8 cellular contexts compared by ENCODE assay signal in the genomic region with DNA sequence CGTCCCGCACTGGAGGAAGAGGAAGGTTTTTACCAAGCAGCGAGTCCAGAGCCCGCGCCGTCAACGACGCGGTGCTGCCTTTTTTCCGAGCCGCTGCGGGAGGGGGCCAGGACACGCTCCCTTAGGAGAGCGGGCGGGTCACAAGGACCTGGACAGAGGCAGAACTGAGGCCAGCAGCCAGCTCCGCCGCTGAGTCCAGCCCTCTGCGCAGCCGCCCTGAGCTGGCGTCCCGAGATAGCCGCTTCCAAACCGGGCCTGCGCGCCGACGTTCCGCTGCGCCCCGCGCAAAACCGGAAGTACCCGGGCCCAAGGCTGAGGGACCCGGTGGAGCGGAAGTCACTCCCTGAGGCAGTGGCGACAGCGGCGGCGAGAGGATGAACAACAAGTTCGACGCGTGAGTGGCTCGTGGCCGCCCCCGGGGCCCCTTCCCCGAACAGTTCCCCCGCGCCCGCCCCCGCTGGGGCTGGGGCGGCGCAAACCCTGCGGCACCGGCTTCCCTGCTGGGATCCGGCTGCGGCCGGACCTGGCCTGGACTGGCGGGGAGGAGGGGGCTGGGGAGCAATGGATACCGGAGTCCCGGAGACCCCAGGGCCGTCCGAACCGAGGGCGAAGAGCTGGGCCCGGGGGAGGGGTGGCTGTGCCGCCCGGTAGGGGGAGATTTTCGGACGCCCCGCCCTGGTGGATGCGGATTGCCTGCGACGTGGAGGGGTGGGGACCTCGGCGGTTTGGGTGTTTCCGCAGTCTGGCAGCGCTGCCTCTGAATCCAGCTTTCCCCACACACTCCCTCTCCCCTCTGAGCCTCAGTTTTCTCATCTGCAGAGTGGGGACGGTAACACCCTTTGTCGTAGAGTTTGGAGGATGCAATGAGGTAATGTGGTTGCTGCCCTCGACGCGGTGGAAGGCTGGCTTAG. TPM values are rescaled to one million over a fixed set of nuclear protein-coding genes. Genes with fewer than 3 reads are reported as not detected.
DNase-seq lines count a peak whose midpoint lies in the region; ATAC-seq and TF ChIP-seq lines count a peak whose summit lies in the region.

A gene with protein sequence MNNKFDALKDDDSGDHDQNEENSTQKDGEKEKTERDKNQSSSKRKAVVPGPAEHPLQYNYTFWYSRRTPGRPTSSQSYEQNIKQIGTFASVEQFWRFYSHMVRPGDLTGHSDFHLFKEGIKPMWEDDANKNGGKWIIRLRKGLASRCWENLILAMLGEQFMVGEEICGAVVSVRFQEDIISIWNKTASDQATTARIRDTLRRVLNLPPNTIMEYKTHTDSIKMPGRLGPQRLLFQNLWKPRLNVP (plus strand): TSS at position 339 of the 911 bp plus-strand sequence. CDS start 36 bp downstream, at position 375.
A gene (minus strand): TSS at position 207 of the 911 bp plus-strand sequence. CDS start 675 bp downstream, outside the sequence.

- TF ChIP-seq POLR2A in heart left ventricle (IDR thresholded peaks at IDR 0.05) (peak in 1 of 2 donors; percentile 82), upper lobe of left lung (IDR thresholded peaks at IDR 0.05) (peak in 3 of 4 donors; percentile 55 to 87 (median 73))

- no peaks in the 10 kb centered on the region; the same call in 1 of the 2 replicates for H4K20me1 ChIP-seq in SU-DHL-6 (ENCODE audit: low read depth, low read length)

- ATAC-seq in HG02763 (IDR thresholded peaks at IDR 0.05; ENCODE audit: unreplicated experiment) (peak; percentile 93), heart left ventricle (peak; percentile 96 to 98 (median 98)), upper lobe of left lung (ENCODE audit: low FRiP score in 2 of 2) (peak; percentile 97 to 98)

- peak within 1 kb of the TSS; percentile 83 for H2AFZ ChIP-seq in SU-DHL-6 (ENCODE audit: low read depth, low read length, severe bottlenecking)

- peak within 1 kb of the TSS; percentile 80 for H3K4me2 ChIP-seq in SU-DHL-6 (ENCODE audit: low read depth, low read length, poor library complexity, severe bottlenecking)

- DNase-seq in NCI-H1417 (lab: John Stamatoyannopoulos, UW) (peak; percentile 84 to 95 (median 92)), adipocyte (ENCODE audit: low read depth) (peak; percentile 97), heart left ventricle (peak; percentile 94 to 98 (median 96)), posterior cingulate gyrus (peak; percentile 91 to 99 (median 94)), upper lobe of left lung (peak; percentile 95 to 98)

- intact Hi-C loops in heart left ventricle (cut with DNase I) (loop anchor here in 1 of 10 donors (10.0 kb wide), 1 partner anchor 804 kb away; a partner anchor contains a TSS), posterior cingulate gyrus (cut with DNase I) (loop anchor here (5.0 kb wide), 1 partner anchor 147 kb away; a partner anchor contains a TSS)

- peaks cover 14% of the 10 kb centered on the region for H3K4me1 ChIP-seq in adipocyte (ENCODE audit: control insufficient read depth, insufficient read depth, low read length)
- H3K4me1 ChIP-seq in heart left ventricle: peaks cover 0 to 63% (median 20%) of the 10 kb centered on the region in 12 donors
- H3K4me1 ChIP-seq in upper lobe of left lung: peaks cover 28 to 56% (median 44%) of the 10 kb centered on the region in 4 donors

- TF ChIP-seq CTCF in GM12875 (IDR thresholded peaks at IDR 0.05; ENCODE audit: borderline replicate concordance, insufficient read depth, low read depth, low read length) (peak; percentile 23; the same call in 1 of the 2 replicates), SU-DHL-6 (IDR thresholded peaks at IDR 0.05; ENCODE audit: insufficient read depth, low read length, poor library complexity, severe bottlenecking) (no peak), heart left ventricle (IDR thresholded peaks at IDR 0.05) (peak in 11 of 12 donors; percentile 20 to 47 (median 33)), upper lobe of left lung (IDR thresholded peaks at IDR 0.05) (peak; percentile 22 to 74 (median 60))

- peaks cover 79% of the 10 kb centered on the region for H3K79me2 ChIP-seq in SU-DHL-6 (ENCODE audit: insufficient read depth, low read length)

- H3K9ac ChIP-seq in SU-DHL-6 (ENCODE audit: low read length) (peak within 1 kb of the TSS; percentile 93), adipocyte (ENCODE audit: low read length) (peak within 1 kb of the TSS; percentile 98)

- H3K27me3 ChIP-seq in SU-DHL-6 (ENCODE audit: low read length) (no peaks in the 10 kb centered on the region), adipocyte (replicated peaks; ENCODE audit: control insufficient read depth, insufficient read depth, low read length) (no peaks in the 10 kb centered on the region), heart left ventricle (no peaks in the 10 kb centered on the region), upper lobe of left lung (no peaks in the 10 kb centered on the region)

- TF ChIP-seq EP300 in upper lobe of left lung (IDR thresholded peaks at IDR 0.05): peak in 1 of 4 donors; percentile 49

- H3K9me2 ChIP-seq in SU-DHL-6 (replicated peaks; ENCODE audit: insufficient read depth, low read length): no peaks in the 10 kb centered on the region

- H3K36me3 ChIP-seq in SU-DHL-6 (ENCODE audit: low read length) (no peaks in the 10 kb centered on the region), adipocyte (ENCODE audit: control insufficient read depth, insufficient read depth, low read length, severe bottlenecking) (peaks cover 9% of the 10 kb centered on the region), heart left ventricle (peaks cover 0 to 17% (median 10%) of the 10 kb centered on the region in 9 donors), upper lobe of left lung (peaks cover 0 to 19% (median 3%) of the 10 kb centered on the region in 4 donors)

- H3F3A ChIP-seq in SU-DHL-6 (ENCODE audit: insufficient read depth): no peaks in the 10 kb centered on the region

- WGBS in heart left ventricle, 4 donors: 1% methylated on average over 24 to 82 of the region's 82 CpGs
- 0% methylated on average over 10 to 48 of the region's 82 CpGs for WGBS in upper lobe of left lung, 2 donors

- H3K27ac ChIP-seq in SU-DHL-6 (ENCODE audit: low read depth, low read length) (peak within 1 kb of the TSS; percentile 83), heart left ventricle (peak within 1 kb of the TSS; percentile 80 to 100 (median 97)), upper lobe of left lung (peak within 1 kb of the TSS; percentile 93 to 99 (median 98))

- H3K9me3 ChIP-seq in SU-DHL-6 (ENCODE audit: insufficient read depth, low read length) (no peaks in the 10 kb centered on the region), adipocyte (ENCODE audit: control insufficient read depth, low read length) (no peaks in the 10 kb centered on the region), heart left ventricle (peaks cover 0 to 16% (median 2%) of the 10 kb centered on the region in 12 donors), upper lobe of left lung (peaks cover 0 to 5% (median 0%) of the 10 kb centered on the region in 4 donors)

- peak within 1 kb of the TSS; percentile 86 for H3K4me3 ChIP-seq in GM12875 (ENCODE audit: low read depth, low read length)
- H3K4me3 ChIP-seq in SU-DHL-6 (ENCODE audit: insufficient read depth, low read length, poor library complexity, severe bottlenecking): peak within 1 kb of the TSS; percentile 88
- H3K4me3 ChIP-seq in adipocyte (ENCODE audit: low read length): peak within 1 kb of the TSS; percentile 90
- peak within 1 kb of the TSS; percentile 71 to 99 (median 86) for H3K4me3 ChIP-seq in heart left ventricle
- peak within 1 kb of the TSS; percentile 71 to 97 (median 86) for H3K4me3 ChIP-seq in upper lobe of left lung

RNA-seq across cellular contexts. Expression of the first gene that starts in this region (rescaled TPM):
- total RNA-seq in heart left ventricle (10 to 100 TPM; 15.3 to 49.8 (median 38.8) TPM), upper lobe of left lung (10 to 100 TPM; 24.1 to 96.4 (median 57.2) TPM)
- polyA plus RNA-seq in heart left ventricle: 10 to 100 TPM; 36.1 to 54.0 TPM

RNA-seq across cellular contexts. Expression of the second gene that starts in this region (rescaled TPM):
- total RNA-seq in heart left ventricle (1 to 10 TPM in 8 of 9 donors, under 1 TPM in 1; 0.99 to 3.8 (median 1.6) TPM), upper lobe of left lung (10 to 100 TPM in 1 of 6 donors, 1 to 10 TPM in 5; 2.6 to 12.6 (median 4.4) TPM)
- polyA plus RNA-seq in heart left ventricle: 1 to 10 TPM; 1.6 to 2.1 TPM

Comparison
In these comparisons a context has a peak if more than half of its experiments do, and no peak if none do; other contexts are left out.
1. Peak in every context shown above with its lines: DNase-seq, ATAC-seq, H3K4me3 ChIP-seq and H3K27ac ChIP-seq.